ENCODE assay signal across 1 cellular context in genomic region chr14:53356361-53357150, GRCh38.
TF ChIP-seq lines count a peak whose summit lies in the region.

No MANE protein-coding gene starts in this region.

TF ChIP-seq in WTC11, 78 proteins besides CTCF, POLR2A, EP300 and RAD21:
- TF ChIP-seq TEAD1 (CRISPR knock-in tag; IDR thresholded peaks at IDR 0.05) (peak; percentile 27; the same call in 1 of the 2 replicates), KAT7 (CRISPR knock-in tag; IDR thresholded peaks at IDR 0.05; ENCODE audit: borderline replicate concordance) (no peak), ATF2 (CRISPR knock-in tag; IDR thresholded peaks at IDR 0.05; ENCODE audit: borderline replicate concordance, low read depth) (no peak)
